Comparison of ENCODE assay signal across 9 cellular contexts in the genomic region with DNA sequence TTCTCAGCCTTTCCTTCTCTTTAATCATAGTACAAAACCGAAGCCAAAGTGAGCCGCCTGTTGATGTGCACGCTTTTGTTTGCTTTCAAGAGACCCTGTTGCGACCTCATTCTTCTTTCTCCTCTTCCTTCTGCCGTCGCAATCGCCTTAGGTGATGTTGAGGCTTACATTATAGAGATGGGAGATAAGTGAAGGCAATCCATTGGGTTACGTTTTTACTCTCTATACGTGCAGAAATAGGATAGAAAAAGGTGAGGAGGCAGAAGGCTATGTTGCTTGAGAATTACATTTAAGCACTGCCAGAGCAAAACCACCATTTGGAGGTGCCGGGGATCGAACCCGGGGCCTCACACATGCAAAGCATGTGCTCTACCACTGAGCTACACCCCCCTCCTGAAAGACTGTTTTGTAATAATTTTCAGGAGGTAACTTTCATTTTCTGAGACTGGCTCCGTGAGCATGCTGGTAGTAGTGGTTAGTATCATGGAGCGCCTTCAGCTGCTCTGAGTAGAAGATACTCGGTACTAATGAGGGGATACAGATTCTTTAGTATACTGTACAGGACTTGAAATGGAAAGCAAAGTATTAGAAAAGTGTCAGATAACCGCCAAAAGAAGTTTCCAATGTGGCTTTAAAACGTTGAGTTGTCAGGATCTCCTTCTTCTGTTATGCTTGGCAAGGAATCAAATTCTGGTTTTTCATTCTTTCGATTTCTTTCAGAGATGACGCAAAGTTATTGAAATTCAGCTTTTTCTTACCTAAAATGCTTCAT.
DNase-seq lines count a peak whose midpoint lies in the region; ATAC-seq and TF ChIP-seq lines count a peak whose summit lies in the region.
"Had no signal": no experiment of that assay in that cellular context is flagged by ENCODE, and none has a peak within 500 bp of the region (broad histone marks: within the 10 kb centered on the region; RNA-seq: fewer than 3 reads in every experiment).

No MANE protein-coding gene starts in this region.

- H3K4me2 ChIP-seq in PC-9 = peak overlapping the region; percentile 81

- intact Hi-C loops in PC-9 (cut with micrococcal nuclease; ENCODE audit: unreplicated experiment) (no loop called here), esophagus muscularis mucosa (cut with DNase I) (no loop called here)

- BruUV-seq in PC-9 (replicated peaks; lab: Mats Ljungman, UMichigan) = no TSS peak

- ATAC-seq in GM21367 (IDR thresholded peaks at IDR 0.05; ENCODE audit: unreplicated experiment) (no peak), HG02852 (IDR thresholded peaks at IDR 0.05; ENCODE audit: unreplicated experiment) (no peak), HG02798 (IDR thresholded peaks at IDR 0.05; ENCODE audit: poor library complexity, unreplicated experiment) (no peak), GM18909 (IDR thresholded peaks at IDR 0.05; ENCODE audit: poor library complexity, unreplicated experiment) (no peak)

- DNase-seq in HFFc6 = peak; percentile 25
- DNase-seq in PC-9 = peak; percentile 23 to 51
- peak; percentile 42 for DNase-seq in esophagus muscularis mucosa (ENCODE audit: extremely low spot score)
- DNase-seq: activated CD4-positive, alpha-beta T cell treated with anti-CD3 and anti-CD28 coated beads for 1 hour had no signal

- peak overlapping the region; percentile 79 for H2AFZ ChIP-seq in PC-9

- no peak for TF ChIP-seq POLR2A in esophagus muscularis mucosa (IDR thresholded peaks at IDR 0.05; ENCODE audit: low read depth)

- 31% methylated on average over 19 of the region's 19 CpGs for whole genome bisulfite sequencing in esophagus muscularis mucosa

- no peaks in the 10 kb centered on the region for H4K20me1 ChIP-seq in PC-9 (ENCODE audit: insufficient read depth)

- POLR2A ChIA-PET in PC-9 (lab: Charles Lee; ENCODE audit: unreplicated experiment) = interaction anchor here (0.7 kb wide), 1 partner anchor 227 kb away, joined by 3 read pairs; no protein-coding TSS in a partner anchor

- no peaks in the 10 kb centered on the region for H3K36me3 ChIP-seq in PC-9 (ENCODE audit: low read depth)
- H3K36me3 ChIP-seq in esophagus muscularis mucosa = no peaks in the 10 kb centered on the region

- H3K9me3 ChIP-seq in PC-9 (ENCODE audit: insufficient read depth, low read depth) = no peaks in the 10 kb centered on the region
- peaks cover 0 to 7% (median 2%) of the 10 kb centered on the region in 4 donors for H3K9me3 ChIP-seq in esophagus muscularis mucosa

- no peaks in the 10 kb centered on the region for H3K27me3 ChIP-seq in PC-9 (ENCODE audit: insufficient read depth, low read depth)
- H3K27me3 ChIP-seq in esophagus muscularis mucosa = peaks cover 0 to 91% (median 14%) of the 10 kb centered on the region in 4 donors

- CTCF ChIA-PET in PC-9 (lab: Charles Lee) = no interaction called here

- no peaks in the 10 kb centered on the region for H3F3A ChIP-seq in PC-9 (ENCODE audit: insufficient read depth, low read depth)

- H3K36me3 Mint-ChIP-seq in HFFc6 (ENCODE audit: low read depth) = no peaks in the 10 kb centered on the region

- H3K9me2 ChIP-seq in PC-9 (ENCODE audit: insufficient read depth) = no peaks in the 10 kb centered on the region

- H3K9me3 Mint-ChIP-seq in HFFc6 = peaks cover 10% of the 10 kb centered on the region; the same call in 1 of the 2 replicates

- H3K4me3 ChIP-seq in PC-9 = peak overlapping the region; percentile 59
- no peak overlapping the region for H3K4me3 ChIP-seq in esophagus muscularis mucosa

- peaks cover 16% of the 10 kb centered on the region for H3K4me1 Mint-ChIP-seq in HFFc6 (ENCODE audit: low read depth)

- H3K4me1 ChIP-seq in PC-9 (replicated peaks; ENCODE audit: insufficient read depth) (peaks cover 4% of the 10 kb centered on the region; the same call in 1 of the 2 replicates), esophagus muscularis mucosa (no peaks in the 10 kb centered on the region)

- H3K4me3 Mint-ChIP-seq in HFFc6 = peak overlapping the region; percentile 77

- TF ChIP-seq CTCF in 22Rv1 (IDR thresholded peaks at IDR 0.05) (no peak), HFFc6 (IDR thresholded peaks at IDR 0.05) (no peak), PC-9 (conservative IDR thresholded peaks at IDR 0.05) (no peak), esophagus muscularis mucosa (IDR thresholded peaks at IDR 0.05) (no peak)

- H3K27me3 Mint-ChIP-seq in HFFc6 (ENCODE audit: insufficient read depth) = peaks cover 9% of the 10 kb centered on the region

- TF ChIP-seq EP300 in esophagus muscularis mucosa (IDR thresholded peaks at IDR 0.05) = no peak

- H3K27ac Mint-ChIP-seq in HFFc6 = no peak overlapping the region

- H3K79me2 ChIP-seq in PC-9 (ENCODE audit: low read depth) = no peaks in the 10 kb centered on the region

- H3K27ac ChIP-seq in 22Rv1 (peak overlapping the region; percentile 85), PC-9 (no peak overlapping the region), esophagus muscularis mucosa (replicated peaks in 1 of 4) (no peak overlapping the region)
